Comparison of ENCODE assay signal across 23 cellular contexts in genomic region chr5:159242153-159242552, GRCh38. TPM values are rescaled to one million over a fixed set of nuclear protein-coding genes. Genes with fewer than 3 reads are reported as not detected.
DNase-seq lines count a peak whose midpoint lies in the region; ATAC-seq, FAIRE-seq and TF ChIP-seq lines count a peak whose summit lies in the region.
"Had no signal": no experiment of that assay in that cellular context is flagged by ENCODE, and none has a peak within 500 bp of the region (broad histone marks: within the 10 kb centered on the region; RNA-seq: fewer than 3 reads in every experiment).

No MANE protein-coding gene starts in this region.

- ATAC-seq in activated naive CD4-positive, alpha-beta T cell treated with anti-CD3 and anti-CD28 coated beads, Interleukin-2, amount 50 U/mL, for 72 hours = no peak
- peak; percentile 43 for ATAC-seq in activated T-helper 17 cell treated with anti-CD3 and anti-CD28 coated beads, Interleukin-2, amount 50 U/mL, for 72 hours (replicated peaks)
- ATAC-seq: GM12878, HCT116, left ventricle myocardium superior, Panc1, sciatic nerve had no signal

- H3K4me3 ChIP-seq in smooth muscle cell = no peak overlapping the region
- H3K4me3 ChIP-seq: esophagus squamous epithelium, GM12878, upper lobe of right lung had no signal

- no peaks in the 10 kb centered on the region for H3K9me3 Mint-ChIP-seq in activated naive CD4-positive, alpha-beta T cell treated with anti-CD3 and anti-CD28 coated beads, Interleukin-2, amount 50 U/mL, for 72 hours
- no peaks in the 10 kb centered on the region for H3K9me3 Mint-ChIP-seq in activated T-helper 17 cell treated with anti-CD3 and anti-CD28 coated beads, Interleukin-2, amount 50 U/mL, for 72 hours

- H3K9me3 ChIP-seq in smooth muscle cell (replicated peaks; ENCODE audit: low read depth) = no peaks in the 10 kb centered on the region
- H3K9me3 ChIP-seq: esophagus squamous epithelium, SK-N-SH, upper lobe of right lung had no signal

- no peak overlapping the region for H3K4me2 ChIP-seq in smooth muscle cell
- H3K4me2 ChIP-seq: SK-N-SH had no signal

- peak overlapping the region; percentile 29 for H3K27ac ChIP-seq in smooth muscle cell (ENCODE audit: low read depth)
- H3K27ac ChIP-seq: esophagus squamous epithelium, upper lobe of right lung had no signal

- H3K36me3 Mint-ChIP-seq in activated naive CD4-positive, alpha-beta T cell treated with anti-CD3 and anti-CD28 coated beads, Interleukin-2, amount 50 U/mL, for 72 hours = no peaks in the 10 kb centered on the region
- no peaks in the 10 kb centered on the region for H3K36me3 Mint-ChIP-seq in activated T-helper 17 cell treated with anti-CD3 and anti-CD28 coated beads, Interleukin-2, amount 50 U/mL, for 72 hours (ENCODE audit: low read depth)

- FAIRE-seq in GM12892 (lab: Jason Lieb, UNC) = peak; percentile 14
- FAIRE-seq: GM12878 had no signal

- H3K27me3 Mint-ChIP-seq in activated T-helper 17 cell treated with anti-CD3 and anti-CD28 coated beads, Interleukin-2, amount 50 U/mL, for 72 hours = peaks cover 3% of the 10 kb centered on the region

- H3K79me2 ChIP-seq in smooth muscle cell (ENCODE audit: low read depth) = no peaks in the 10 kb centered on the region

- no peak for DNase-seq in activated naive CD4-positive, alpha-beta T cell treated with anti-CD3 and anti-CD28 coated beads, Interleukin-2, amount 50 U/mL, for 72 hours (ENCODE audit: low spot score in 2 of 2)
- DNase-seq in activated naive CD4-positive, alpha-beta T cell (lab: John Stamatoyannopoulos, UW) = no peak
- no peak for DNase-seq in GM12892 (ENCODE audit: insufficient read length)
- no peak for DNase-seq in smooth muscle cell (lab: John Stamatoyannopoulos, UW; ENCODE audit: unreplicated experiment)
- no peak for DNase-seq in HT-29 (ENCODE audit: low spot score)
- no peak for DNase-seq in HCEC 1CT
- DNase-seq: activated CD4-positive, alpha-beta T cell treated with anti-CD3 and anti-CD28 coated beads for 48 hours; esophagus squamous epithelium; GF-D8; glutamatergic neuron; left ventricle myocardium superior; NCI-H146; NCI-H748 treated with DMSO at 0.1 percent for 48 hours; occipital lobe; SK-N-SH; stimulated activated CD4-positive, alpha-beta T cell treated with anti-CD3 and anti-CD28 coated beads, Interleukin-1b, Interleukin-23, amount 100 ng/mL, for 48 hours; T1000; upper lobe of right lung had no signal

- peak overlapping the region; percentile 47 for H3K4me3 Mint-ChIP-seq in activated T-helper 17 cell treated with anti-CD3 and anti-CD28 coated beads, Interleukin-2, amount 50 U/mL, for 72 hours

- H3K4me1 Mint-ChIP-seq in activated T-helper 17 cell treated with anti-CD3 and anti-CD28 coated beads, Interleukin-2, amount 50 U/mL, for 72 hours = peaks cover 24% of the 10 kb centered on the region

- TF ChIP-seq CTCF in smooth muscle cell (IDR thresholded peaks at IDR 0.05; ENCODE audit: borderline replicate concordance, insufficient read depth, poor library complexity, severe bottlenecking) = no peak

- 50% methylated on average over 1 of the region's 1 CpG for WGBS in smooth muscle cell (ENCODE audit: low lambda C conversion rate)

- H2AFZ ChIP-seq in smooth muscle cell (ENCODE audit: low read depth) = no peak overlapping the region

- H4K20me1 ChIP-seq in smooth muscle cell (ENCODE audit: low read depth) = no peaks in the 10 kb centered on the region

- H3F3A ChIP-seq in smooth muscle cell (ENCODE audit: low read depth) = peaks cover 4% of the 10 kb centered on the region

- TF ChIP-seq POLR2A in GM12892 (IDR thresholded peaks at IDR 0.05; ENCODE audit: low read depth, low read length) = no peak

- H3K4me1 ChIP-seq in smooth muscle cell (ENCODE audit: low read depth) = no peaks in the 10 kb centered on the region
- H3K4me1 ChIP-seq: esophagus squamous epithelium, upper lobe of right lung had no signal

- peak overlapping the region; percentile 27 to 58 for H3K27ac Mint-ChIP-seq in activated naive CD4-positive, alpha-beta T cell treated with anti-CD3 and anti-CD28 coated beads, Interleukin-2, amount 50 U/mL, for 72 hours
- H3K27ac Mint-ChIP-seq in activated T-helper 17 cell treated with anti-CD3 and anti-CD28 coated beads, Interleukin-2, amount 50 U/mL, for 72 hours = peak overlapping the region; percentile 59

- H3K9ac ChIP-seq in smooth muscle cell (ENCODE audit: low read depth) = no peak overlapping the region
- H3K9ac ChIP-seq: SK-N-SH had no signal

- peaks cover 15% of the 10 kb centered on the region for H3K27me3 ChIP-seq in smooth muscle cell (ENCODE audit: low read depth)
- H3K27me3 ChIP-seq: upper lobe of right lung had no signal

- H3K36me3 ChIP-seq in smooth muscle cell (ENCODE audit: low read depth) = no peaks in the 10 kb centered on the region
- H3K36me3 ChIP-seq: esophagus squamous epithelium, upper lobe of right lung had no signal

RNA-seq across cellular contexts. Expression of gene UBLCP1, which starts 20.9 kb away (rescaled TPM):
- 10 to 100 TPM; 22.7 to 24.0 TPM for total RNA-seq in activated naive CD4-positive, alpha-beta T cell treated with anti-CD3 and anti-CD28 coated beads, Interleukin-2, amount 50 U/mL, for 72 hours
- polyA plus RNA-seq in GM12892 (2012; ENCODE audit: missing spikeins) = 31.0 TPM
- 10 to 100 TPM; 13.4 to 24.7 TPM for total RNA-seq in activated T-helper 17 cell treated with anti-CD3 and anti-CD28 coated beads, Interleukin-2, amount 50 U/mL, for 72 hours
- 44.1 and 45.0 TPM in 2 replicates for total RNA-seq in smooth muscle cell
- polyA plus RNA-seq in smooth muscle cell = 30.5 and 32.9 TPM in 2 replicates
- 3.2 and 3.7 TPM in 2 replicates for total RNA-seq in HT-29 (2014; rRNA removed; shearing (Covaris generic))

RNA-seq across cellular contexts. Expression of gene RNF145, which starts 32.8 kb away (rescaled TPM):
- total RNA-seq in activated naive CD4-positive, alpha-beta T cell treated with anti-CD3 and anti-CD28 coated beads, Interleukin-2, amount 50 U/mL, for 72 hours = 10 to 100 TPM; 56.2 to 73.0 TPM
- polyA plus RNA-seq in GM12892 (2012; ENCODE audit: missing spikeins) = 38.1 TPM
- total RNA-seq in activated T-helper 17 cell treated with anti-CD3 and anti-CD28 coated beads, Interleukin-2, amount 50 U/mL, for 72 hours = 100 to 1,000 TPM in 1 of 2 donors, 10 to 100 TPM in 1; 88.3 to 111 TPM
- 74.3 and 74.8 TPM in 2 replicates for total RNA-seq in smooth muscle cell
- 24.3 and 25.0 TPM in 2 replicates for polyA plus RNA-seq in smooth muscle cell
- 14.3 and 14.4 TPM in 2 replicates for total RNA-seq in HT-29 (2014; rRNA removed; shearing (Covaris generic))
